Comparison of ENCODE assay signal across 9 cellular contexts in the genomic region with DNA sequence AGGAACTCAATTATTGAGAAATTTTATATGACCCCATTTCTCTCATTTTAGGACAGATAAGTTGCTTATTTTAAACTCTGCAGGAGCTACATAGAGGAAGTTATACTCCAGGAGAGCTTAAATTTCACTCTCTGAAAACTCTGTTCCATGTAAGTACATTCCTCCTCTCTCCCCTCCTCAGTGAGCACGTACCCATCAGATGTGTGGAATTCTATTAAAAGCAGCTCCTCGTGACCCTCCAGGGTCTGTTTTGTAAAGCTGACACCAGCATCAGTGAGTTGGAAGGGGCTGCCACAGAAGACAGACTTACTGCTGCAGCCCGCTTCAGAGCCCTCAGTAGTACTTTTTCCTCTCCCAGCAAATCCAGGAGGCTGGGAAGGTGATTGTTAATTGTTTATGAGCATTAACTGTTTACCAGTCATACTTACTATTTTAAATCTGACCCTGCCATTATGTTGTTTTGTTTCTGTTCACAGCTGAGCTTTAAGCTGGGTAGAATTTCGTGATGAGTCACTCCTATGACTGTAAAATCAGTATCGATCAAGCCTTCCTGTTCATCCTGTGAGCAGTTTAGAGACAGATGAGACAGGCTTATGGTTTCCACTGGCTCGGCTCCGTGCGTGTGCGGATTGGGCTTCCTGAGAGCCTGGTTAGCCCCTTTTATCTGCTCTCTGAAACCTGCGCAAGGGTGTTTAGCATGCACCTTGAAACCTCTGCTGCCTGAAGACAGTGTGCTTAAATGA. TPM values are rescaled to one million over a fixed set of nuclear protein-coding genes. Genes with fewer than 3 reads are reported as not detected.
DNase-seq lines count a peak whose midpoint lies in the region; ATAC-seq and TF ChIP-seq lines count a peak whose summit lies in the region.
"Had no signal": no experiment of that assay in that cellular context is flagged by ENCODE, and none has a peak within 500 bp of the region (broad histone marks: within the 10 kb centered on the region; RNA-seq: fewer than 3 reads in every experiment).

No MANE protein-coding gene starts in this region.

- CTCF ChIA-PET in activated CD4-positive, alpha-beta T cell treated with anti-CD3 and anti-CD28 coated beads for 36 hours (lab: Charles Lee): interaction anchor here (0.5 to 1.2 kb wide), 9 partner anchors 9 to 432 kb away, joined by 3 to 6 read pairs (median 3); no protein-coding TSS in a partner anchor

- H3K4me1 Mint-ChIP-seq in activated CD4-positive, alpha-beta T cell treated with anti-CD3 and anti-CD28 coated beads for 36 hours: peaks cover 79% of the 10 kb centered on the region
- H3K4me1 Mint-ChIP-seq in CD14-positive monocyte: peaks cover 34% of the 10 kb centered on the region

- peak overlapping the region; percentile 80 for H3K27ac Mint-ChIP-seq in activated CD4-positive, alpha-beta T cell treated with anti-CD3 and anti-CD28 coated beads for 36 hours
- H3K27ac Mint-ChIP-seq in CD14-positive monocyte: no peak overlapping the region

- no peaks in the 10 kb centered on the region for H3K27me3 Mint-ChIP-seq in activated CD4-positive, alpha-beta T cell treated with anti-CD3 and anti-CD28 coated beads for 36 hours
- peaks cover 0 to 3% (median 0%) of the 10 kb centered on the region in 3 donors for H3K27me3 Mint-ChIP-seq in CD14-positive monocyte (ENCODE audit: low read depth in 3 of 3)

- DNase-seq in activated CD4-positive, alpha-beta T cell treated with anti-CD3 and anti-CD28 coated beads for 36 hours: peak; percentile 81
- peak; percentile 21 for DNase-seq in fibroblast of gingiva (ENCODE audit: low read depth)
- peak; percentile 56 for DNase-seq in stimulated activated CD8-positive, alpha-beta memory T cell treated with anti-CD3 and anti-CD28 coated beads, Interleukin-4, amount 100 ng/mL, for 48 hours
- no peak for DNase-seq in CD14-positive monocyte (ENCODE audit: low spot score)
- DNase-seq in DMS 273 treated with DMSO at 0.1 percent for 48 hours (lab: John Stamatoyannopoulos, UW): no peak
- DNase-seq: left cardiac atrium had no signal

- peak overlapping the region; percentile 24 for H3K4me3 Mint-ChIP-seq in activated CD4-positive, alpha-beta T cell treated with anti-CD3 and anti-CD28 coated beads for 36 hours
- no peak overlapping the region for H3K4me3 Mint-ChIP-seq in CD14-positive monocyte

- no peaks in the 10 kb centered on the region for H3K9me3 Mint-ChIP-seq in activated CD4-positive, alpha-beta T cell treated with anti-CD3 and anti-CD28 coated beads for 36 hours (ENCODE audit: low read depth)
- H3K9me3 Mint-ChIP-seq in CD14-positive monocyte: peaks cover 0 to 3% (median 0%) of the 10 kb centered on the region in 7 donors

- H3K36me3 Mint-ChIP-seq in activated CD4-positive, alpha-beta T cell treated with anti-CD3 and anti-CD28 coated beads for 36 hours (ENCODE audit: low read depth): peaks cover 2% of the 10 kb centered on the region
- peaks cover 0 to 5% of the 10 kb centered on the region in 2 donors for H3K36me3 Mint-ChIP-seq in CD14-positive monocyte

- peak; percentile 77 for ATAC-seq in HG02610 (IDR thresholded peaks at IDR 0.05; ENCODE audit: unreplicated experiment)
- ATAC-seq in activated CD4-positive, alpha-beta T cell treated with anti-CD3 and anti-CD28 coated beads for 36 hours: peak; percentile 99
- no peak for ATAC-seq in HG03175 (IDR thresholded peaks at IDR 0.05; ENCODE audit: unreplicated experiment)
- no peak for ATAC-seq in HG03460 (IDR thresholded peaks at IDR 0.05; ENCODE audit: unreplicated experiment)

- POLR2A ChIA-PET in activated CD4-positive, alpha-beta T cell treated with anti-CD3 and anti-CD28 coated beads for 36 hours (lab: Charles Lee): no interaction called here

- no peak for TF ChIP-seq CTCF in CD14-positive monocyte (IDR thresholded peaks at IDR 0.05)

- intact Hi-C loops in activated CD4-positive, alpha-beta T cell treated with anti-CD3 and anti-CD28 coated beads for 36 hours (cut with DNase I, micrococcal nuclease): loop anchor here (1.0 to 5.0 kb wide), 2 partner anchors 17 to 109 kb away; no protein-coding TSS in a partner anchor
- intact Hi-C loops in CD14-positive monocyte (cut with micrococcal nuclease): no loop called here

RNA-seq across cellular contexts. Expression of a gene that starts 20.4 kb away (rescaled TPM):
- 10 to 100 TPM; 26.3 to 43.7 TPM for total RNA-seq in activated CD4-positive, alpha-beta T cell treated with anti-CD3 and anti-CD28 coated beads for 36 hours
- under 1 TPM; 0.35 to 0.67 TPM for polyA plus RNA-seq in CD14-positive monocyte

Comparison
In these comparisons a context has a peak if more than half of its experiments do, and no peak if none do; other contexts are left out.
1. ATAC-seq: peak in HG02610 (single experiment) and activated CD4-positive, alpha-beta T cell treated with anti-CD3 and anti-CD28 coated beads for 36 hours (single experiment); none in HG03175 (single experiment) and HG03460 (single experiment).
2. DNase-seq: peak in activated CD4-positive, alpha-beta T cell treated with anti-CD3 and anti-CD28 coated beads for 36 hours (single experiment), fibroblast of gingiva (single experiment) and stimulated activated CD8-positive, alpha-beta memory T cell treated with anti-CD3 and anti-CD28 coated beads, Interleukin-4, amount 100 ng/mL, for 48 hours (single experiment); none in CD14-positive monocyte (single experiment) and DMS 273 treated with DMSO at 0.1 percent for 48 hours (single experiment).
3. intact Hi-C loops: an anchor here in activated CD4-positive, alpha-beta T cell treated with anti-CD3 and anti-CD28 coated beads for 36 hours (1.0 to 5.0 kb wide); none called in CD14-positive monocyte.